Comparison of ENCODE assay signal across 12 cellular contexts in genomic region chr11:47857485-47858168, GRCh38. TPM values are rescaled to one million over a fixed set of nuclear protein-coding genes. Genes with fewer than 3 reads are reported as not detected.
A peak's percentile ranks its signal among the peaks of the same experiment; 100 is the strongest.
DNase-seq lines count a peak whose midpoint lies in the region; ATAC-seq and TF ChIP-seq lines count a peak whose summit lies in the region.
"Had no signal": no experiment of that assay in that cellular context is flagged by ENCODE, and none has a peak within 500 bp of the region (broad histone marks: within the 10 kb centered on the region; RNA-seq: fewer than 3 reads in every experiment).

No MANE protein-coding gene starts in this region.

- H3K27ac Mint-ChIP-seq in activated CD4-positive, alpha-beta T cell treated with anti-CD3 and anti-CD28 coated beads, Interleukin-2, amount 10 ng/mL, durations not matched to agents 7 days and 5 days = peak overlapping the region; percentile 65
- H3K27ac Mint-ChIP-seq in T-helper 17 cell (peak overlapping the region; percentile 24), WTC11 (no peak overlapping the region)
- H3K27ac Mint-ChIP-seq in stimulated activated memory B cell treated with anti-CD40 and anti-IgM and Interleukin-4, amounts not matched to agents 10 μg/mL and 1 μg/mL and 100 μg/mL, for 72 hours = peak overlapping the region; percentile 86
- H3K27ac Mint-ChIP-seq: neural progenitor cell had no signal

- POLR2A ChIA-PET in activated CD4-positive, alpha-beta T cell treated with anti-CD3 and anti-CD28 coated beads, Interleukin-2, amount 10 ng/mL, durations not matched to agents 7 days and 5 days (lab: Charles Lee) = no interaction called here
- POLR2A ChIA-PET in WTC11 (lab: Charles Lee) = no interaction called here

- no peaks in the 10 kb centered on the region for H3K27me3 Mint-ChIP-seq in activated CD4-positive, alpha-beta T cell treated with anti-CD3 and anti-CD28 coated beads, Interleukin-2, amount 10 ng/mL, durations not matched to agents 7 days and 5 days
- H3K27me3 Mint-ChIP-seq in T-helper 17 cell (no peaks in the 10 kb centered on the region), WTC11 (ENCODE audit: low read depth) (no peaks in the 10 kb centered on the region; the same call in none of the 2 replicates)
- H3K27me3 Mint-ChIP-seq in stimulated activated memory B cell treated with anti-CD40 and anti-IgM and Interleukin-4, amounts not matched to agents 10 μg/mL and 1 μg/mL and 100 μg/mL, for 72 hours = no peaks in the 10 kb centered on the region

- no peaks in the 10 kb centered on the region for H3K36me3 Mint-ChIP-seq in activated CD4-positive, alpha-beta T cell treated with anti-CD3 and anti-CD28 coated beads, Interleukin-2, amount 10 ng/mL, durations not matched to agents 7 days and 5 days (ENCODE audit: low read depth)
- H3K36me3 Mint-ChIP-seq in T-helper 17 cell (ENCODE audit: low read depth) = peaks cover 2% of the 10 kb centered on the region
- no peaks in the 10 kb centered on the region for H3K36me3 Mint-ChIP-seq in stimulated activated memory B cell treated with anti-CD40 and anti-IgM and Interleukin-4, amounts not matched to agents 10 μg/mL and 1 μg/mL and 100 μg/mL, for 72 hours
- H3K36me3 Mint-ChIP-seq in WTC11 = no peaks in the 10 kb centered on the region
- H3K36me3 Mint-ChIP-seq: neural progenitor cell had no signal

- H3K36me3 ChIP-seq in psoas muscle (ENCODE audit: insufficient read depth in 1 of 2, low read depth in 1 of 2) = no peaks in the 10 kb centered on the region
- H3K36me3 ChIP-seq: neural progenitor cell had no signal

- H3K4me1 ChIP-seq in psoas muscle = no peaks in the 10 kb centered on the region
- H3K4me1 ChIP-seq: neural progenitor cell had no signal

- no peak overlapping the region for H3K4me3 Mint-ChIP-seq in activated CD4-positive, alpha-beta T cell treated with anti-CD3 and anti-CD28 coated beads, Interleukin-2, amount 10 ng/mL, durations not matched to agents 7 days and 5 days
- H3K4me3 Mint-ChIP-seq in T-helper 17 cell (no peak overlapping the region), WTC11 (no peak overlapping the region)
- H3K4me3 Mint-ChIP-seq in stimulated activated memory B cell treated with anti-CD40 and anti-IgM and Interleukin-4, amounts not matched to agents 10 μg/mL and 1 μg/mL and 100 μg/mL, for 72 hours = peak overlapping the region; percentile 37
- H3K4me3 Mint-ChIP-seq: neural progenitor cell had no signal

- WGBS in psoas muscle, 3 donors = 38 to 52% (median 39%) methylated on average over 5 of the region's 5 CpGs

- intact Hi-C loops in psoas muscle (cut with DNase I) = loop anchor here (5.0 to 10.0 kb wide), 2 partner anchors 247 to 250 kb away; no protein-coding TSS in a partner anchor

- H3K4me1 Mint-ChIP-seq in activated CD4-positive, alpha-beta T cell treated with anti-CD3 and anti-CD28 coated beads, Interleukin-2, amount 10 ng/mL, durations not matched to agents 7 days and 5 days = peaks cover 40% of the 10 kb centered on the region
- H3K4me1 Mint-ChIP-seq in T-helper 17 cell = peaks cover 15% of the 10 kb centered on the region
- H3K4me1 Mint-ChIP-seq in stimulated activated memory B cell treated with anti-CD40 and anti-IgM and Interleukin-4, amounts not matched to agents 10 μg/mL and 1 μg/mL and 100 μg/mL, for 72 hours = peaks cover 56% of the 10 kb centered on the region
- H3K4me1 Mint-ChIP-seq in WTC11 = no peaks in the 10 kb centered on the region

- CTCF ChIA-PET in activated CD4-positive, alpha-beta T cell treated with anti-CD3 and anti-CD28 coated beads, Interleukin-2, amount 10 ng/mL, durations not matched to agents 7 days and 5 days (lab: Charles Lee) = interaction anchor here (0.6 to 2.5 kb wide), 2 partner anchors 9 to 136 kb away, joined by 3 to 11 read pairs; no protein-coding TSS in a partner anchor
- CTCF ChIA-PET in WTC11 (lab: Charles Lee) = no interaction called here

- H3K27ac ChIP-seq in psoas muscle = no peak overlapping the region
- H3K27ac ChIP-seq: neural progenitor cell had no signal

- no peaks in the 10 kb centered on the region for H3K9me3 Mint-ChIP-seq in activated CD4-positive, alpha-beta T cell treated with anti-CD3 and anti-CD28 coated beads, Interleukin-2, amount 10 ng/mL, durations not matched to agents 7 days and 5 days
- H3K9me3 Mint-ChIP-seq in stimulated activated memory B cell treated with anti-CD40 and anti-IgM and Interleukin-4, amounts not matched to agents 10 μg/mL and 1 μg/mL and 100 μg/mL, for 72 hours = no peaks in the 10 kb centered on the region
- no peaks in the 10 kb centered on the region for H3K9me3 Mint-ChIP-seq in WTC11
- H3K9me3 Mint-ChIP-seq: neural progenitor cell had no signal

- ATAC-seq in HG02759 (IDR thresholded peaks at IDR 0.05; ENCODE audit: unreplicated experiment) (peak; percentile 27), T-helper 17 cell (no peak), psoas muscle (no peak), WTC11 (no peak)
- ATAC-seq in stimulated activated memory B cell treated with anti-CD40 and anti-IgM and Interleukin-4, amounts not matched to agents 10 μg/mL and 1 μg/mL and 100 μg/mL, for 72 hours = peak; percentile 74
- ATAC-seq: left colon had no signal

- no peaks in the 10 kb centered on the region for H3K27me3 ChIP-seq in psoas muscle (ENCODE audit: insufficient read depth in 3 of 3, low read length in 2 of 3)
- H3K27me3 ChIP-seq: neural progenitor cell had no signal

- TF ChIP-seq CTCF in psoas muscle (IDR thresholded peaks at IDR 0.05) (no peak), WTC11 (IDR thresholded peaks at IDR 0.05) (no peak)

- H3K9me3 ChIP-seq in T-helper 17 cell (ENCODE audit: control insufficient read depth, low read length, poor library complexity, severe bottlenecking) = no peaks in the 10 kb centered on the region
- H3K9me3 ChIP-seq in psoas muscle = no peaks in the 10 kb centered on the region

- DNase-seq in activated CD4-positive, alpha-beta T cell treated with anti-CD3 and anti-CD28 coated beads, Interleukin-2, amount 10 ng/mL, durations not matched to agents 7 days and 5 days = no peak
- no peak for DNase-seq in activated CD4-positive, alpha-beta T cell treated with anti-CD3 and anti-CD28 coated beads, Interleukin-2, amount 50 U/mL, for 48 hours
- DNase-seq in T-helper 17 cell (no peak), psoas muscle (no peak), inferior parietal cortex (ENCODE audit: extremely low spot score) (no peak), WTC11 (ENCODE audit: low spot score) (no peak)
- DNase-seq: activated T-cell treated with anti-CD3 and anti-CD28 coated beads for 4 hours; left colon; stimulated activated CD4-positive, alpha-beta T cell treated with anti-CD3 and anti-CD28 coated beads, Interleukin-15, amount 100 ng/mL, for 24 hours had no signal

- no peak overlapping the region for H3K4me3 ChIP-seq in psoas muscle
- H3K4me3 ChIP-seq: neural progenitor cell had no signal

TF ChIP-seq in WTC11, 78 proteins besides CTCF, POLR2A, EP300 and RAD21 (continues in another document):
- TF ChIP-seq ZBTB21 (CRISPR knock-in tag; IDR thresholded peaks at IDR 0.05; ENCODE audit: borderline replicate concordance) (no peak), ZNF416 (CRISPR knock-in tag; IDR thresholded peaks at IDR 0.05) (no peak), GRHL2 (CRISPR knock-in tag; IDR thresholded peaks at IDR 0.05; ENCODE audit: insufficient replicate concordance, severe bottlenecking) (no peak), RORB (CRISPR knock-in tag; IDR thresholded peaks at IDR 0.05) (no peak), ATF1 (CRISPR knock-in tag; IDR thresholded peaks at IDR 0.05) (no peak), CREM (CRISPR knock-in tag; IDR thresholded peaks at IDR 0.05) (no peak), SP1 (CRISPR knock-in tag; conservative IDR thresholded peaks at IDR 0.05) (no peak), RELA (CRISPR knock-in tag; IDR thresholded peaks at IDR 0.05; ENCODE audit: borderline replicate concordance) (no peak), ZNF281 (CRISPR knock-in tag; IDR thresholded peaks at IDR 0.05) (no peak), ZNF396 (CRISPR knock-in tag; IDR thresholded peaks at IDR 0.05; ENCODE audit: borderline replicate concordance) (no peak), ZNF263 (CRISPR knock-in tag; IDR thresholded peaks at IDR 0.05; ENCODE audit: low read depth) (no peak), FOXK1 (CRISPR knock-in tag; IDR thresholded peaks at IDR 0.05) (no peak)
- TF ChIP-seq, protein P1, sequence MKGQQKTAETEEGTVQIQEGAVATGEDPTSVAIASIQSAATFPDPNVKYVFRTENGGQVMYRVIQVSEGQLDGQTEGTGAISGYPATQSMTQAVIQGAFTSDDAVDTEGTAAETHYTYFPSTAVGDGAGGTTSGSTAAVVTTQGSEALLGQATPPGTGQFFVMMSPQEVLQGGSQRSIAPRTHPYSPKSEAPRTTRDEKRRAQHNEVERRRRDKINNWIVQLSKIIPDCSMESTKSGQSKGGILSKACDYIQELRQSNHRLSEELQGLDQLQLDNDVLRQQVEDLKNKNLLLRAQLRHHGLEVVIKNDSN (CRISPR knock-in tag; IDR thresholded peaks at IDR 0.05) = no peak

RNA-seq across cellular contexts. Expression of gene NUP160, which starts 9.5 kb away (rescaled TPM):
- 10 to 100 TPM; 66.3 to 67.3 TPM for total RNA-seq in activated CD4-positive, alpha-beta T cell treated with anti-CD3 and anti-CD28 coated beads, Interleukin-2, amount 10 ng/mL, durations not matched to agents 7 days and 5 days
- 10 to 100 TPM; 50.0 to 54.6 TPM for total RNA-seq in T-helper 17 cell
- 10 to 100 TPM in 3 of 4 donors, 1 to 10 TPM in 1; 9.0 to 14.0 (median 12.1) TPM for total RNA-seq in psoas muscle
- polyA plus RNA-seq in psoas muscle = 10 to 100 TPM in 1 of 3 donors, 1 to 10 TPM in 2; 5.5 to 11.3 (median 8.3) TPM
- 69.7 to 89.9 TPM (median 73.0 TPM) in 3 replicates for total RNA-seq in WTC11 (2021)

Comparison
In these comparisons a context has a peak if more than half of its experiments do, and no peak if none do; other contexts are left out.
1. ATAC-seq: peak in HG02759 (single experiment) and stimulated activated memory B cell treated with anti-CD40 and anti-IgM and Interleukin-4, amounts not matched to agents 10 μg/mL and 1 μg/mL and 100 μg/mL, for 72 hours (single experiment); none in T-helper 17 cell (single experiment), psoas muscle (0 of 4) and WTC11 (single experiment).